In the genomic region with DNA sequence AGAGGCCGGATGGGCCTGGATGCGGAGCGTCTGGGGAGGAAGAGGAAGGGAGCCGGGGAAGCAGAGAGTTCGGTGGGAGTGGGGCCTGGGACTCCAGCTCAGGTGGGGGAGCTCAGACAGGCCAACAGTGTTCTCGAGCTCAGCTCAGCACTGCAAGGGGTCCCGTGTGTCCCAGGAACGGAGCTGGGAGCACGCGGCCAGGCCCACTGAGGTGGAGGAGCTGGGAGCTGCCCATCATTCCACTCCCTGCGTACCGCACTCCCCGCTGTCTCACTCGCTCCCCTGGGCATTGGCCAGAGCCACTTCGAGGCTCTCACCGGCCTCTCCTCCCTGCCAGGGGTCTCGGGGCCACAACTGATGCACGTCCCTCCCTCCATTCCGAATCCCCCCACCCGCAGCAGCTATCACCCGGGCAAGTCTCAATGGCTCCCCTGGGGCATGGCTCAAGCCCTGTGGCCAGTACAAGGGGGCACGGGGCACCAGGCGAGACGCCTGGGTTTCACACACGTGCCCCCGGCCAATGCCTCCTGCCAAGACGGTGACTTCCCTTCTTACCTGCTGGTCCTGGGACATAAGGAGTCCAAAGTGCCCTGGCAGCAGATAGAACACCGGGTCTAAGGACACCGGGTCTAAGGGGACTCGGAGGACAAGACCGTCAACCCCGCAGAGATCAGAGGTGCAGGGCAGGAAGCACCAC, we compare ENCODE assay signal across 12 cellular contexts. TPM values are rescaled to one million over a fixed set of nuclear protein-coding genes. Genes with fewer than 3 reads are reported as not detected.
A peak's percentile ranks its signal among the peaks of the same experiment; 100 is the strongest.
DNase-seq lines count a peak whose midpoint lies in the region; ATAC-seq and TF ChIP-seq lines count a peak whose summit lies in the region.
"Had no signal": no experiment of that assay in that cellular context is flagged by ENCODE, and none has a peak within 500 bp of the region (broad histone marks: within the 10 kb centered on the region; RNA-seq: fewer than 3 reads in every experiment).

No MANE protein-coding gene starts in this region.

- dilution Hi-C loops in mammary epithelial cell (cut with HindIII; ENCODE audit: low sequenced_read_pairs): loop anchor here (25.0 kb wide), 1 partner anchor 480 kb away; no protein-coding TSS in a partner anchor

- H3K27ac ChIP-seq in breast epithelium (peak overlapping the region; percentile 8 to 95), mammary epithelial cell (ENCODE audit: insufficient read depth, low read depth, low read length) (no peak overlapping the region), right atrium auricular region (peak overlapping the region; percentile 69 to 81), psoas muscle (peak overlapping the region; percentile 75), vagina (peak overlapping the region; percentile 86)
- H3K27ac ChIP-seq: pancreas had no signal

- H3K4me3 ChIP-seq in breast epithelium (no peak overlapping the region), mammary epithelial cell (replicated peaks in 1 of 3; ENCODE audit: insufficient read depth in 1 of 3, low read depth in 2 of 3, low read length in 3 of 3) (no peak overlapping the region), right atrium auricular region (no peak overlapping the region), psoas muscle (no peak overlapping the region), vagina (no peak overlapping the region)
- H3K4me3 ChIP-seq: pancreas had no signal

- H3K4me2 ChIP-seq in mammary epithelial cell (ENCODE audit: insufficient read depth, low read depth, low read length): no peak overlapping the region

- H2AFZ ChIP-seq in mammary epithelial cell (ENCODE audit: low read depth, low read length): no peak overlapping the region

- H3K9ac ChIP-seq in mammary epithelial cell (ENCODE audit: insufficient read depth, low read length): no peak overlapping the region

- no TSS peak for BruUV-seq in mammary epithelial cell (replicated peaks; lab: Mats Ljungman, UMichigan)

- intact Hi-C loops in breast epithelium (cut with DNase I; ENCODE audit: low total_unique reads) (loop anchor here (5.0 kb wide), 1 partner anchor 840 kb away; no protein-coding TSS in a partner anchor), mammary epithelial cell (cut with micrococcal nuclease) (no loop called here), psoas muscle (cut with DNase I) (no loop called here), vagina (cut with DNase I) (loop anchor here (5.0 kb wide), 1 partner anchor 40 kb away; no protein-coding TSS in a partner anchor)

- no peaks in the 10 kb centered on the region for H4K20me1 ChIP-seq in mammary epithelial cell (ENCODE audit: insufficient read depth, low read length)

- in situ Hi-C loops in mammary epithelial cell (cut with MboI; ENCODE audit: low sequenced_read_pairs in 2 of 2): no loop called here

- H3K27me3 ChIP-seq in breast epithelium: peaks cover 0 to 4% of the 10 kb centered on the region in 2 donors
- no peaks in the 10 kb centered on the region for H3K27me3 ChIP-seq in mammary epithelial cell (ENCODE audit: insufficient read depth, low read length)
- H3K27me3 ChIP-seq in right atrium auricular region: no peaks in the 10 kb centered on the region
- peaks cover 0 to 39% (median 18%) of the 10 kb centered on the region in 3 donors for H3K27me3 ChIP-seq in psoas muscle (ENCODE audit: insufficient read depth in 3 of 3, low read length in 2 of 3)
- H3K27me3 ChIP-seq in vagina: no peaks in the 10 kb centered on the region

- CTCF ChIA-PET in mammary epithelial cell (lab: Charles Lee; ENCODE audit: low non-redundant PET): no interaction called here

- no peaks in the 10 kb centered on the region for H3K79me2 ChIP-seq in mammary epithelial cell (ENCODE audit: insufficient read depth, low read length)

- no peak for TF ChIP-seq CTCF in breast epithelium (IDR thresholded peaks at IDR 0.05)
- TF ChIP-seq CTCF in mammary epithelial cell (conservative IDR thresholded peaks at IDR 0.05 in 1 of 2, IDR thresholded peaks at IDR 0.05 in 1 of 2; ENCODE audit: extremely low read depth in 1 of 2, insufficient read depth in 1 of 2, low read depth in 1 of 2, low read length in 2 of 2): no peak
- TF ChIP-seq CTCF in right atrium auricular region (IDR thresholded peaks at IDR 0.05): no peak
- no peak for TF ChIP-seq CTCF in psoas muscle (IDR thresholded peaks at IDR 0.05)
- TF ChIP-seq CTCF in vagina (IDR thresholded peaks at IDR 0.05): no peak

- 92% methylated on average over 23 of the region's 32 CpGs for WGBS in mammary epithelial cell (ENCODE audit: low coverage, missing lambda C conversion rate)
- 76 to 78% (median 76%) methylated on average over 30 to 32 of the region's 32 CpGs for WGBS in psoas muscle, 3 donors

- no peak for ATAC-seq in psoas muscle
- no peak for ATAC-seq in HG03175 (IDR thresholded peaks at IDR 0.05; ENCODE audit: unreplicated experiment)
- no peak for ATAC-seq in GM21737 (IDR thresholded peaks at IDR 0.05; ENCODE audit: unreplicated experiment)
- ATAC-seq: activated naive CD8-positive, alpha-beta T cell treated with anti-CD3 and anti-CD28 coated beads, Interleukin-2, amount 50 U/mL, for 24 hours had no signal

- no peaks in the 10 kb centered on the region for H3K9me3 ChIP-seq in breast epithelium
- no peaks in the 10 kb centered on the region for H3K9me3 ChIP-seq in mammary epithelial cell (replicated peaks; ENCODE audit: insufficient read depth, low read length)
- H3K9me3 ChIP-seq in right atrium auricular region: no peaks in the 10 kb centered on the region
- H3K9me3 ChIP-seq in psoas muscle: no peaks in the 10 kb centered on the region
- no peaks in the 10 kb centered on the region for H3K9me3 ChIP-seq in vagina
- H3K9me3 ChIP-seq: pancreas had no signal

- TF ChIP-seq POLR2A in breast epithelium (IDR thresholded peaks at IDR 0.05): no peak
- no peak for TF ChIP-seq POLR2A in vagina (IDR thresholded peaks at IDR 0.05)

- peak in 1 of 2 donors; percentile 44 for DNase-seq in breast epithelium (ENCODE audit: low spot score in 2 of 2)
- DNase-seq in mammary epithelial cell: no peak
- peak; percentile 47 for DNase-seq in right atrium auricular region (ENCODE audit: low spot score)
- DNase-seq in psoas muscle: peak in 1 of 2 donors; percentile 37
- peak; percentile 86 to 91 for DNase-seq in vagina (ENCODE audit: extremely low spot score in 2 of 2)
- DNase-seq in AG08396 (ENCODE audit: low spot score): no peak
- DNase-seq: activated naive CD8-positive, alpha-beta T cell treated with anti-CD3 and anti-CD28 coated beads, Interleukin-2, amount 50 U/mL, for 24 hours; NCI-H1048; NCI-H2227 treated with DMSO at 0.1 percent for 48 hours had no signal

- peaks cover 0 to 5% of the 10 kb centered on the region in 2 donors for H3K4me1 ChIP-seq in breast epithelium
- no peaks in the 10 kb centered on the region for H3K4me1 ChIP-seq in mammary epithelial cell (ENCODE audit: insufficient read depth, low read length)
- H3K4me1 ChIP-seq in right atrium auricular region: peaks cover 0 to 31% of the 10 kb centered on the region in 2 donors
- no peaks in the 10 kb centered on the region for H3K4me1 ChIP-seq in psoas muscle
- peaks cover 37% of the 10 kb centered on the region for H3K4me1 ChIP-seq in vagina

- H3K36me3 ChIP-seq in breast epithelium: no peaks in the 10 kb centered on the region
- H3K36me3 ChIP-seq in mammary epithelial cell (ENCODE audit: insufficient read depth, low read length): no peaks in the 10 kb centered on the region
- H3K36me3 ChIP-seq in right atrium auricular region: no peaks in the 10 kb centered on the region
- H3K36me3 ChIP-seq in psoas muscle (ENCODE audit: insufficient read depth in 1 of 2, low read depth in 1 of 2): no peaks in the 10 kb centered on the region
- no peaks in the 10 kb centered on the region for H3K36me3 ChIP-seq in vagina
- H3K36me3 ChIP-seq: pancreas had no signal

RNA-seq across cellular contexts. Expression of a gene that starts 30.3 kb away (rescaled TPM):
- total RNA-seq in breast epithelium (1,000 to 10,000 TPM in 1 of 3 donors, 100 to 1,000 TPM in 2; 177 to 1,266 (median 418) TPM), mammary epithelial cell (10 to 100 TPM in 1 of 2 donors, under 1 TPM in 1; 0.87 to 47.0 TPM), right atrium auricular region (100 to 1,000 TPM; 249 to 252 TPM), psoas muscle (100 to 1,000 TPM in 2 of 4 donors, 10 to 100 TPM in 2; 56.2 to 122 (median 90.4) TPM), vagina (535 TPM)
- polyA plus RNA-seq in mammary epithelial cell (0.74 TPM), psoas muscle (10 to 100 TPM; 29.8 to 58.8 (median 47.1) TPM)
- polyA minus RNA-seq in mammary epithelial cell: not detected

Comparison
In these comparisons a context has a peak if more than half of its experiments do, and no peak if none do; other contexts are left out.
1. intact Hi-C loops: an anchor here in breast epithelium (5.0 kb wide) and vagina (5.0 kb wide); none called in mammary epithelial cell and psoas muscle.
2. DNase-seq: peak in right atrium auricular region (single experiment) and vagina (2 of 2); none in mammary epithelial cell (single experiment) and AG08396 (single experiment).